ENCODE assay signal across 18 cellular contexts in genomic region chr7:105489409-105489808, GRCh38. TPM values are rescaled to one million over a fixed set of nuclear protein-coding genes. Genes with fewer than 3 reads are reported as not detected.
DNase-seq lines count a peak whose midpoint lies in the region; ATAC-seq and TF ChIP-seq lines count a peak whose summit lies in the region.
"Had no signal": no experiment of that assay in that cellular context is flagged by ENCODE, and none has a peak within 500 bp of the region (broad histone marks: within the 10 kb centered on the region; RNA-seq: fewer than 3 reads in every experiment).

No MANE protein-coding gene starts in this region.

- H2BK120ac ChIP-seq in mesenchymal stem cell (ENCODE audit: low read depth, low read length) = no peak overlapping the region

- no peak overlapping the region for H3K9ac ChIP-seq in mesenchymal stem cell (ENCODE audit: low read length)

- H3K4me3 Mint-ChIP-seq in stimulated activated naive CD8-positive, alpha-beta T cell treated with anti-CD3 and anti-CD28 coated beads, Interleukin-15, Interleukin-2, amounts not matched to agents 100 ng/mL and 50 ng/mL, for 24 hours = no peak overlapping the region
- H3K4me3 Mint-ChIP-seq in stimulated activated naive CD8-positive, alpha-beta T cell treated with anti-CD3 and anti-CD28 coated beads, Interleukin-15, amount 100 ng/mL, for 72 hours = no peak overlapping the region
- no peak overlapping the region for H3K4me3 Mint-ChIP-seq in activated T-helper 1 cell treated with anti-CD3 and anti-CD28 coated beads, Interleukin-12 subunit alpha, Interleukin-12 subunit beta, Interleukin-2, Interleukin-4 antibody, amounts not matched to agents 30 ng/mL and 10 ng/mL and 1 ng/mL, durations not matched to agents 14 hours and 24 hours and 36 hours
- H3K4me3 Mint-ChIP-seq: B cell, CD14-positive monocyte had no signal

- H3K9me3 ChIP-seq in mesenchymal stem cell (ENCODE audit: control insufficient read depth, low read length) = no peaks in the 10 kb centered on the region

- H3K27me3 Mint-ChIP-seq in stimulated activated naive CD8-positive, alpha-beta T cell treated with anti-CD3 and anti-CD28 coated beads, Interleukin-15, Interleukin-2, amounts not matched to agents 100 ng/mL and 50 ng/mL, for 24 hours = no peaks in the 10 kb centered on the region
- H3K27me3 Mint-ChIP-seq in stimulated activated naive CD8-positive, alpha-beta T cell treated with anti-CD3 and anti-CD28 coated beads, Interleukin-15, amount 100 ng/mL, for 72 hours = no peaks in the 10 kb centered on the region
- no peaks in the 10 kb centered on the region for H3K27me3 Mint-ChIP-seq in activated T-helper 1 cell treated with anti-CD3 and anti-CD28 coated beads, Interleukin-12 subunit alpha, Interleukin-12 subunit beta, Interleukin-2, Interleukin-4 antibody, amounts not matched to agents 30 ng/mL and 10 ng/mL and 1 ng/mL, durations not matched to agents 14 hours and 24 hours and 36 hours (ENCODE audit: insufficient read depth)
- H3K27me3 Mint-ChIP-seq: B cell had no signal

- peak overlapping the region; percentile 91 for H2AK5ac ChIP-seq in mesenchymal stem cell (ENCODE audit: low read length, severe bottlenecking)

- H3K4ac ChIP-seq in mesenchymal stem cell (ENCODE audit: low read depth in 1 of 2, low read length in 2 of 2) = no peak overlapping the region

- DNase-seq in stimulated activated naive CD8-positive, alpha-beta T cell treated with anti-CD3 and anti-CD28 coated beads, Interleukin-15, amount 100 ng/mL, for 72 hours = no peak
- no peak for DNase-seq in activated T-helper 1 cell treated with anti-CD3 and anti-CD28 coated beads, Interleukin-12 subunit alpha, Interleukin-12 subunit beta, Interleukin-2, Interleukin-4 antibody, amounts not matched to agents 30 ng/mL and 10 ng/mL and 1 ng/mL, durations not matched to agents 14 hours and 24 hours and 36 hours (ENCODE audit: low spot score)
- DNase-seq in mesenchymal stem cell = peak; percentile 22
- DNase-seq in omental fat pad (ENCODE audit: low spot score) = no peak
- DNase-seq: KG1; NCI-H1092 treated with DMSO at 0.1 percent for 48 hours; NCI-H146; NCI-H2029; NCI-H2227 treated with DMSO at 0.1 percent for 48 hours; NCI-H510A; NCI-H774; NK-92 treated with Interleukin-12 subunit alpha and Interleukin-12 subunit beta, amount 100 ng/mL, for 24 hours had no signal

- peaks cover 24% of the 10 kb centered on the region for H3K79me1 ChIP-seq in mesenchymal stem cell (replicated peaks; ENCODE audit: low read length, poor library complexity, severe bottlenecking)

- no peak for TF ChIP-seq CTCF in omental fat pad (IDR thresholded peaks at IDR 0.05)

- no peak overlapping the region for H3K4me3 ChIP-seq in mesenchymal stem cell (ENCODE audit: insufficient read depth in 1 of 2, low read depth in 1 of 2, low read length in 2 of 2)

- no peak overlapping the region for H3K14ac ChIP-seq in mesenchymal stem cell (ENCODE audit: low read length in 2 of 2)

- H2BK5ac ChIP-seq in mesenchymal stem cell (ENCODE audit: low read depth, low read length, poor library complexity, severe bottlenecking) = no peak overlapping the region

- no peak overlapping the region for H2BK12ac ChIP-seq in mesenchymal stem cell (ENCODE audit: low read length in 2 of 2)

- no peak overlapping the region for H3K18ac ChIP-seq in mesenchymal stem cell (ENCODE audit: low read depth in 1 of 2, low read length in 2 of 2)

- H3K36me3 Mint-ChIP-seq in stimulated activated naive CD8-positive, alpha-beta T cell treated with anti-CD3 and anti-CD28 coated beads, Interleukin-15, Interleukin-2, amounts not matched to agents 100 ng/mL and 50 ng/mL, for 24 hours (ENCODE audit: low read depth) = peaks cover 59% of the 10 kb centered on the region
- peaks cover 20% of the 10 kb centered on the region for H3K36me3 Mint-ChIP-seq in activated T-helper 1 cell treated with anti-CD3 and anti-CD28 coated beads, Interleukin-12 subunit alpha, Interleukin-12 subunit beta, Interleukin-2, Interleukin-4 antibody, amounts not matched to agents 30 ng/mL and 10 ng/mL and 1 ng/mL, durations not matched to agents 14 hours and 24 hours and 36 hours (ENCODE audit: low read depth)

- H4K8ac ChIP-seq in mesenchymal stem cell (ENCODE audit: low read length) = no peak overlapping the region

- WGBS in mesenchymal stem cell = 100% methylated on average over 1 of the region's 3 CpGs

- H3K4me1 ChIP-seq in mesenchymal stem cell (ENCODE audit: control insufficient read depth, insufficient read depth, low read depth, low read length) = peaks cover 9% of the 10 kb centered on the region

- H2AFZ ChIP-seq in mesenchymal stem cell (ENCODE audit: low read depth, low read length) = no peak overlapping the region

- H3K9me3 Mint-ChIP-seq in stimulated activated naive CD8-positive, alpha-beta T cell treated with anti-CD3 and anti-CD28 coated beads, Interleukin-15, Interleukin-2, amounts not matched to agents 100 ng/mL and 50 ng/mL, for 24 hours = no peaks in the 10 kb centered on the region
- no peaks in the 10 kb centered on the region for H3K9me3 Mint-ChIP-seq in stimulated activated naive CD8-positive, alpha-beta T cell treated with anti-CD3 and anti-CD28 coated beads, Interleukin-15, amount 100 ng/mL, for 72 hours
- no peaks in the 10 kb centered on the region for H3K9me3 Mint-ChIP-seq in activated T-helper 1 cell treated with anti-CD3 and anti-CD28 coated beads, Interleukin-12 subunit alpha, Interleukin-12 subunit beta, Interleukin-2, Interleukin-4 antibody, amounts not matched to agents 30 ng/mL and 10 ng/mL and 1 ng/mL, durations not matched to agents 14 hours and 24 hours and 36 hours
- H3K9me3 Mint-ChIP-seq: CD14-positive monocyte had no signal

- H3K4me1 Mint-ChIP-seq in stimulated activated naive CD8-positive, alpha-beta T cell treated with anti-CD3 and anti-CD28 coated beads, Interleukin-15, Interleukin-2, amounts not matched to agents 100 ng/mL and 50 ng/mL, for 24 hours (ENCODE audit: low read depth) = no peaks in the 10 kb centered on the region
- no peaks in the 10 kb centered on the region for H3K4me1 Mint-ChIP-seq in stimulated activated naive CD8-positive, alpha-beta T cell treated with anti-CD3 and anti-CD28 coated beads, Interleukin-15, amount 100 ng/mL, for 72 hours
- H3K4me1 Mint-ChIP-seq in activated T-helper 1 cell treated with anti-CD3 and anti-CD28 coated beads, Interleukin-12 subunit alpha, Interleukin-12 subunit beta, Interleukin-2, Interleukin-4 antibody, amounts not matched to agents 30 ng/mL and 10 ng/mL and 1 ng/mL, durations not matched to agents 14 hours and 24 hours and 36 hours (ENCODE audit: low read depth) = no peaks in the 10 kb centered on the region
- H3K4me1 Mint-ChIP-seq: CD14-positive monocyte had no signal

- H3K27me3 ChIP-seq in mesenchymal stem cell (ENCODE audit: control insufficient read depth in 1 of 2, insufficient read depth in 1 of 2, low read length in 2 of 2) = no peaks in the 10 kb centered on the region

- H3K27ac Mint-ChIP-seq in stimulated activated naive CD8-positive, alpha-beta T cell treated with anti-CD3 and anti-CD28 coated beads, Interleukin-15, Interleukin-2, amounts not matched to agents 100 ng/mL and 50 ng/mL, for 24 hours = peak overlapping the region; percentile 8
- H3K27ac Mint-ChIP-seq in stimulated activated naive CD8-positive, alpha-beta T cell treated with anti-CD3 and anti-CD28 coated beads, Interleukin-15, amount 100 ng/mL, for 72 hours = no peak overlapping the region
- peak overlapping the region; percentile 58 for H3K27ac Mint-ChIP-seq in activated T-helper 1 cell treated with anti-CD3 and anti-CD28 coated beads, Interleukin-12 subunit alpha, Interleukin-12 subunit beta, Interleukin-2, Interleukin-4 antibody, amounts not matched to agents 30 ng/mL and 10 ng/mL and 1 ng/mL, durations not matched to agents 14 hours and 24 hours and 36 hours
- H3K27ac Mint-ChIP-seq: B cell, CD14-positive monocyte had no signal

- H3K23ac ChIP-seq in mesenchymal stem cell (ENCODE audit: low read length in 2 of 2) = no peak overlapping the region

- peak overlapping the region; percentile 21 for H3K27ac ChIP-seq in mesenchymal stem cell (ENCODE audit: low read length, poor library complexity, severe bottlenecking)

- no peak overlapping the region for H3K4me2 ChIP-seq in mesenchymal stem cell (ENCODE audit: low read length, poor library complexity, severe bottlenecking)

- ATAC-seq in stimulated activated naive CD8-positive, alpha-beta T cell treated with anti-CD3 and anti-CD28 coated beads, Interleukin-15, amount 100 ng/mL, for 72 hours = no peak
- ATAC-seq in GM18907 (IDR thresholded peaks at IDR 0.05; ENCODE audit: unreplicated experiment) (no peak), GM21825 (IDR thresholded peaks at IDR 0.05; ENCODE audit: unreplicated experiment) (no peak), omental fat pad (ENCODE audit: low FRiP score) (no peak)
- ATAC-seq: SK-N-SH treated with all-trans-retinoic acid at 6 μM for 48 hours had no signal

- H4K91ac ChIP-seq in mesenchymal stem cell (ENCODE audit: low read length) = no peak overlapping the region

- peaks cover 23 to 24% of the 10 kb centered on the region in 2 experiments for H3K36me3 ChIP-seq in mesenchymal stem cell (ENCODE audit: control insufficient read depth in 1 of 2, insufficient read depth in 2 of 2, low read depth in 1 of 2, low read length in 2 of 2)

- intact Hi-C loops in activated T-helper 1 cell treated with anti-CD3 and anti-CD28 coated beads, Interleukin-12 subunit alpha, Interleukin-12 subunit beta, Interleukin-2, Interleukin-4 antibody, amounts not matched to agents 30 ng/mL and 10 ng/mL and 1 ng/mL, durations not matched to agents 14 hours and 24 hours and 36 hours (cut with micrococcal nuclease) = no loop called here

- H2BK15ac ChIP-seq in mesenchymal stem cell (ENCODE audit: low read depth, poor library complexity, severe bottlenecking) = no peak overlapping the region

RNA-seq across cellular contexts. Expression of gene PUS7, which starts 32.7 kb away (rescaled TPM):
- 47.8 and 50.7 TPM in 2 replicates for total RNA-seq in activated T-helper 1 cell treated with anti-CD3 and anti-CD28 coated beads, Interleukin-12 subunit alpha, Interleukin-12 subunit beta, Interleukin-2, Interleukin-4 antibody, amounts not matched to agents 30 ng/mL and 10 ng/mL and 1 ng/mL, durations not matched to agents 14 hours and 24 hours and 36 hours
- polyA plus RNA-seq in mesenchymal stem cell (2013, experiment 1 of 2) = 6.1 TPM
- 6.0 TPM for polyA plus RNA-seq in mesenchymal stem cell (2013, experiment 2 of 2)
- total RNA-seq in omental fat pad = 10 to 100 TPM; 12.6 to 42.3 (median 13.1) TPM

RNA-seq across cellular contexts. Expression of gene RINT1, which starts 42.6 kb away (rescaled TPM):
- 21.9 and 32.5 TPM in 2 replicates for total RNA-seq in activated T-helper 1 cell treated with anti-CD3 and anti-CD28 coated beads, Interleukin-12 subunit alpha, Interleukin-12 subunit beta, Interleukin-2, Interleukin-4 antibody, amounts not matched to agents 30 ng/mL and 10 ng/mL and 1 ng/mL, durations not matched to agents 14 hours and 24 hours and 36 hours
- 12.5 TPM for polyA plus RNA-seq in mesenchymal stem cell (2013, experiment 1 of 2)
- polyA plus RNA-seq in mesenchymal stem cell (2013, experiment 2 of 2) = 12.4 TPM
- 10 to 100 TPM; 12.7 to 25.7 (median 14.8) TPM for total RNA-seq in omental fat pad

Comparison
In these comparisons a context has a peak if more than half of its experiments do, and no peak if none do; other contexts are left out.
1. H3K27ac Mint-ChIP-seq: peak in stimulated activated naive CD8-positive, alpha-beta T cell treated with anti-CD3 and anti-CD28 coated beads, Interleukin-15, Interleukin-2, amounts not matched to agents 100 ng/mL and 50 ng/mL, for 24 hours (single experiment) and activated T-helper 1 cell treated with anti-CD3 and anti-CD28 coated beads, Interleukin-12 subunit alpha, Interleukin-12 subunit beta, Interleukin-2, Interleukin-4 antibody, amounts not matched to agents 30 ng/mL and 10 ng/mL and 1 ng/mL, durations not matched to agents 14 hours and 24 hours and 36 hours (single experiment); none in stimulated activated naive CD8-positive, alpha-beta T cell treated with anti-CD3 and anti-CD28 coated beads, Interleukin-15, amount 100 ng/mL, for 72 hours (0 of 2).